Comparison of ENCODE assay signal across 28 cellular contexts in genomic region chr4:165136529-165136928, GRCh38.
"Had no signal": no experiment of that assay in that cellular context is flagged by ENCODE, and none has a peak within 500 bp of the region (broad histone marks: within the 10 kb centered on the region; RNA-seq: fewer than 3 reads in every experiment).

No MANE protein-coding gene starts in this region.

- H3K27me3 ChIP-seq: neural progenitor cell, ovary, spleen, suprapubic skin, testis, tibial artery, upper lobe of right lung, uterus had no signal

- ATAC-seq: natural killer cell; psoas muscle; right cardiac atrium; sciatic nerve; stimulated activated memory B cell treated with anti-CD40 and anti-IgM and Interleukin-4, amounts not matched to agents 10 μg/mL and 1 μg/mL and 100 μg/mL, for 72 hours; stimulated activated naive CD8-positive, alpha-beta T cell treated with anti-CD3 and anti-CD28 coated beads, Interleukin-15, amount 100 ng/mL, for 72 hours; stimulated activated naive CD8-positive, alpha-beta T cell treated with anti-CD3 and anti-CD28 coated beads, Interleukin-15, Interleukin-2, amounts not matched to agents 100 U/mL and 50 U/mL, for 24 hours; upper lobe of right lung had no signal

- H3K36me3 ChIP-seq: neural progenitor cell, ovary, spleen, suprapubic skin, tibial artery, transverse colon, upper lobe of right lung, uterus had no signal

- H3K9ac ChIP-seq: neural progenitor cell, parathyroid adenoma had no signal

- DNase-seq: natural killer cell; occipital lobe; ovary; posterior cingulate gyrus; psoas muscle; right cardiac atrium; spleen; stimulated activated CD4-positive, alpha-beta T cell treated with anti-CD3 and anti-CD28 coated beads, Interleukin-12 subunit alpha, Interleukin-12 subunit beta, amount 100 ng/mL, for 4 hours; stimulated activated CD4-positive, alpha-beta T cell treated with anti-CD3 and anti-CD28 coated beads, Interleukin-1b, Interleukin-23, amount 100 ng/mL, for 48 hours; stimulated activated CD4-positive, alpha-beta T cell treated with anti-CD3 and anti-CD28 coated beads, Interleukin-4, amount 100 ng/mL, for 1 hour; stimulated activated CD4-positive, alpha-beta T cell treated with anti-CD3 and anti-CD28 coated beads, Interleukin-4, amount 100 ng/mL, for 4 hours; stimulated activated CD8-positive, alpha-beta memory T cell treated with anti-CD3 and anti-CD28 coated beads, Interleukin-4, amount 100 ng/mL, for 48 hours; stimulated activated naive CD4-positive, alpha-beta T cell; stimulated activated naive CD8-positive, alpha-beta T cell treated with anti-CD3 and anti-CD28 coated beads, Interleukin-15, amount 100 ng/mL, for 72 hours; stimulated activated naive CD8-positive, alpha-beta T cell treated with anti-CD3 and anti-CD28 coated beads, Interleukin-15, Interleukin-2, amounts not matched to agents 100 U/mL and 50 U/mL, for 24 hours; substantia nigra; testis; tibial artery; transverse colon; upper lobe of right lung; uterus had no signal

- H3K9me3 ChIP-seq: ovary, psoas muscle, spleen, suprapubic skin, testis, tibial artery, transverse colon, upper lobe of right lung, uterus had no signal

- H3K27ac ChIP-seq: neural progenitor cell, ovary, parathyroid adenoma, psoas muscle, skin epidermis, spleen, suprapubic skin, testis, tibial artery, transverse colon, upper lobe of right lung, uterus had no signal

- H3K4me1 ChIP-seq: neural progenitor cell, parathyroid adenoma, psoas muscle, suprapubic skin, testis, transverse colon, uterus had no signal

- H3K4me3 ChIP-seq: neural progenitor cell, ovary, psoas muscle, skin epidermis, smooth muscle cell, spleen, suprapubic skin, testis, tibial artery, transverse colon, upper lobe of right lung, uterus had no signal
